23 cellular contexts compared by ENCODE assay signal in the genomic region with DNA sequence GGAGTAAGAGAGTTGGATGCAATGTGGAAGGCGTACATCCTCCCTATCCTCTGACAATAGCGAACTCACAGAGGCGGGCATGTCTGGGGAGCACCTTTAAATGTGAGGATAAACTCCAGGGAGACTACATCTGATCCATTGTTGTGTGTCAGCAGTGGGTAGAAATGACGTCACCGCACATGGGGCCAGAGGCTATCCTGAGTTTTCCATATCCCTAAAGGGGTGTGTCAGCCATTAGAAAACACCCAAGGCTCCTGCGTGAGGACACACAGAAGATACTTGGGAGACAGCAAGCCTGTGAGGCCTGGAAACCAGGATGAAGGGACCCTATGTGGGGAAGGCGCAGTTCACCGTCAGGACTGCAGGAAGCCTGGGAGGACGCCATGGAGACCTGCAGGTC.
"Had no signal": no experiment of that assay in that cellular context is flagged by ENCODE, and none has a peak within 500 bp of the region (broad histone marks: within the 10 kb centered on the region; RNA-seq: fewer than 3 reads in every experiment).

No MANE protein-coding gene starts in this region.

- DNase-seq: colonic mucosa; cortex of kidney; effector CD8-positive, alpha-beta T cell; effector memory CD8-positive, alpha-beta T cell; foreskin keratinocyte; head of caudate nucleus; heart right ventricle; hippocampal formation; left cardiac atrium; left lung; left ventricle myocardium superior; lower lobe of right lung; mesenchymal stem cell; mucosa of descending colon; naive B cell had no signal

- H3K27ac Mint-ChIP-seq: dendritic cell treated with granulocyte-macrophage colony-stimulating factor and Interleukin-4, amounts not matched to agents 40 ng/mL and 50 ng/mL, for 4 days; effector memory CD8-positive, alpha-beta T cell; mesothelial cell of epicardium had no signal

- H3K36me3 ChIP-seq: colonic mucosa, esophagus muscularis mucosa, gastroesophageal sphincter, heart right ventricle, left lung, lower lobe of right lung had no signal

- H3K4me1 ChIP-seq: colonic mucosa, esophagus muscularis mucosa, foreskin keratinocyte, gastroesophageal sphincter, heart right ventricle, left lung, lower lobe of right lung had no signal

- H3K27me3 ChIP-seq: colonic mucosa, esophagus muscularis mucosa, gastroesophageal sphincter, left lung had no signal

- ATAC-seq: effector memory CD8-positive, alpha-beta T cell; foreskin keratinocyte; gastroesophageal sphincter; heart right ventricle; left cardiac atrium; left lung; left ventricle myocardium superior; lower lobe of right lung; mucosa of descending colon had no signal

- H3K9me3 ChIP-seq: colonic mucosa, esophagus muscularis mucosa, gastroesophageal sphincter, lower lobe of right lung, mucosa of descending colon had no signal

- H3K9me3 Mint-ChIP-seq: dendritic cell treated with granulocyte-macrophage colony-stimulating factor and Interleukin-4, amounts not matched to agents 40 ng/mL and 50 ng/mL, for 4 days; effector memory CD8-positive, alpha-beta T cell; mesothelial cell of epicardium had no signal

- FAIRE-seq: endothelial cell of umbilical vein, frontal cortex, islet of Langerhans, keratinocyte had no signal

- H3K4me3 ChIP-seq: colonic mucosa, esophagus muscularis mucosa, gastroesophageal sphincter, heart right ventricle, left lung, lower lobe of right lung, mucosa of descending colon had no signal

- H3K27me3 Mint-ChIP-seq: effector memory CD8-positive, alpha-beta T cell had no signal

- H3K4me3 Mint-ChIP-seq: dendritic cell treated with granulocyte-macrophage colony-stimulating factor and Interleukin-4, amounts not matched to agents 40 ng/mL and 50 ng/mL, for 4 days; effector memory CD8-positive, alpha-beta T cell; mesothelial cell of epicardium; naive B cell had no signal

- H3K4me1 Mint-ChIP-seq: mesothelial cell of epicardium had no signal

- H3K36me3 Mint-ChIP-seq: mesothelial cell of epicardium, naive B cell had no signal

- H3K27ac ChIP-seq: colonic mucosa, esophagus muscularis mucosa, foreskin keratinocyte, gastroesophageal sphincter, heart right ventricle, left lung, lower lobe of right lung had no signal
